In the genomic region with DNA sequence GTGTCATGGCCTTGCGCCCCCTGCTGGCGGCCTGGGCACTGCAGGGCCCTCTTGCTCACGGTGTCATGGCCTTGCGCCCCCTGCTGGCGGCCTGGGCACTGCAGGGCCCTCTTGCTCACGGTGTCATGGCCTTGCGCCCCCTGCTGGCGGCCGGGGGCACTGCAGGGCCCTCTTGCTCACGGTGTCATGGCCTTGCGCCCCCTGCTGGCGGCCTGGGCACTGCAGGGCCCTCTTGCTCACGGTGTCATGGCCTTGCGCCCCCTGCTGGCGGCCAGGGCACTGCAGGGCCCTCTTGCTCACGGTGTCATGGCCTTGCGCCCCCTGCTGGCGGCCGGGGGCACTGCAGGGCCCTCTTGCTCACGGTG, we compare ENCODE assay signal across 6 cellular contexts. TPM values are rescaled to one million over a fixed set of nuclear protein-coding genes. Genes with fewer than 3 reads are reported as not detected.
"Had no signal": no experiment of that assay in that cellular context is flagged by ENCODE, and none has a peak within 500 bp of the region (broad histone marks: within the 10 kb centered on the region; RNA-seq: fewer than 3 reads in every experiment).

No MANE protein-coding gene starts in this region.

RNA-seq across cellular contexts. Expression of a gene that starts 47.3 kb away (rescaled TPM):
- total RNA-seq: activated T-cell treated with anti-CD3 and anti-CD28 coated beads, Interleukin-2, amount 50 U/mL, for 4 hours; aorta; bronchial epithelial cell; K562; PC-3; T-helper 1 cell treated with Interleukin-12 subunit alpha and Interleukin-12 subunit beta and Interleukin-4 antibody, amounts not matched to agents 30 ng/mL and 1 ng/mL, for 36 hours had no signal
- polyA plus RNA-seq: aorta had no signal
